Comparison of ENCODE assay signal across 1 cellular context in genomic region chr13:59494151-59494550, GRCh38.
TF ChIP-seq lines count a peak whose summit lies in the region.

No MANE protein-coding gene starts in this region.

TF ChIP-seq in GM23338, 12 proteins besides CTCF, POLR2A, EP300 and RAD21 (continued from another document):
- TF ChIP-seq ZNF462 (CRISPR knock-in tag; IDR thresholded peaks at IDR 0.05): no peak
- no peak for TF ChIP-seq ETS1 (IDR thresholded peaks at IDR 0.05)
- no peak for TF ChIP-seq STAT1 (IDR thresholded peaks at IDR 0.05; ENCODE audit: unreplicated experiment)
